ENCODE assay signal across 2 cellular contexts in the genomic region with DNA sequence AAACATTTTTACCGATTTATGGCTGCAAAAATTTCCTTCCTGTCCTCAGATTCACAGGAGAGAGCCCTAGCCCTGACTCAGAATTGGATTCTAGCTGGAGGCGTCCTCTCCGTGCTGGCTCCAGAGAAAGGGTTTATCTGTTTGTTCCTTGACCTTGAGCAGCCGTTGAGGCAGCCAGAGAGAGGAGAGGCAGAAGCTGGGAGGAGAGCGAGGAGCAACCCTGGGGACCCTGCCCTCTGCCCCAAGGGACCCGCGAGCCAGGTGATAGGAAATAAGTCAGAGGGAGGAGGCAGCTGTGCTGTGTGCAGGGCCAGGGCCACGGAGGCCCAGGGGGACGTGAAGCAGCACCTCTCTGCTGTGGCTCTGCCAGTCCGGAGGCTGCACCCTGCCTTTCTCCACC.
A peak's percentile ranks its signal among the peaks of the same experiment; 100 is the strongest.
TF ChIP-seq lines count a peak whose summit lies in the region.

No MANE protein-coding gene starts in this region.

TF ChIP-seq in K562, 482 proteins besides CTCF, POLR2A, EP300 and RAD21:
- TF ChIP-seq, protein P1, sequence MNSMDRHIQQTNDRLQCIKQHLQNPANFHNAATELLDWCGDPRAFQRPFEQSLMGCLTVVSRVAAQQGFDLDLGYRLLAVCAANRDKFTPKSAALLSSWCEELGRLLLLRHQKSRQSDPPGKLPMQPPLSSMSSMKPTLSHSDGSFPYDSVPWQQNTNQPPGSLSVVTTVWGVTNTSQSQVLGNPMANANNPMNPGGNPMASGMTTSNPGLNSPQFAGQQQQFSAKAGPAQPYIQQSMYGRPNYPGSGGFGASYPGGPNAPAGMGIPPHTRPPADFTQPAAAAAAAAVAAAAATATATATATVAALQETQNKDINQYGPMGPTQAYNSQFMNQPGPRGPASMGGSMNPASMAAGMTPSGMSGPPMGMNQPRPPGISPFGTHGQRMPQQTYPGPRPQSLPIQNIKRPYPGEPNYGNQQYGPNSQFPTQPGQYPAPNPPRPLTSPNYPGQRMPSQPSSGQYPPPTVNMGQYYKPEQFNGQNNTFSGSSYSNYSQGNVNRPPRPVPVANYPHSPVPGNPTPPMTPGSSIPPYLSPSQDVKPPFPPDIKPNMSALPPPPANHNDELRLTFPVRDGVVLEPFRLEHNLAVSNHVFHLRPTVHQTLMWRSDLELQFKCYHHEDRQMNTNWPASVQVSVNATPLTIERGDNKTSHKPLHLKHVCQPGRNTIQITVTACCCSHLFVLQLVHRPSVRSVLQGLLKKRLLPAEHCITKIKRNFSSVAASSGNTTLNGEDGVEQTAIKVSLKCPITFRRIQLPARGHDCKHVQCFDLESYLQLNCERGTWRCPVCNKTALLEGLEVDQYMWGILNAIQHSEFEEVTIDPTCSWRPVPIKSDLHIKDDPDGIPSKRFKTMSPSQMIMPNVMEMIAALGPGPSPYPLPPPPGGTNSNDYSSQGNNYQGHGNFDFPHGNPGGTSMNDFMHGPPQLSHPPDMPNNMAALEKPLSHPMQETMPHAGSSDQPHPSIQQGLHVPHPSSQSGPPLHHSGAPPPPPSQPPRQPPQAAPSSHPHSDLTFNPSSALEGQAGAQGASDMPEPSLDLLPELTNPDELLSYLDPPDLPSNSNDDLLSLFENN (IDR thresholded peaks at IDR 0.05; ENCODE audit: low read depth in 2 of 2, low read length in 2 of 2): no peak
- TF ChIP-seq RUNX1 (IDR thresholded peaks at IDR 0.05; ENCODE audit: low read depth) (no peak), MAFF (IDR thresholded peaks at IDR 0.05; ENCODE audit: low read length) (no peak), NR2F6 (CRISPR knock-in tag; IDR thresholded peaks at IDR 0.05) (no peak)

TF ChIP-seq in liver, 16 proteins besides CTCF, POLR2A, EP300 and RAD21:
- TF ChIP-seq EGR1 (IDR thresholded peaks at IDR 0.05; ENCODE audit: low read depth in 2 of 2) (no peak), HNF4A (conservative IDR thresholded peaks at IDR 0.05) (no peak), NR2F2 (IDR thresholded peaks at IDR 0.05) (peak; percentile 27)
